ENCODE assay signal across 12 cellular contexts in the genomic region with DNA sequence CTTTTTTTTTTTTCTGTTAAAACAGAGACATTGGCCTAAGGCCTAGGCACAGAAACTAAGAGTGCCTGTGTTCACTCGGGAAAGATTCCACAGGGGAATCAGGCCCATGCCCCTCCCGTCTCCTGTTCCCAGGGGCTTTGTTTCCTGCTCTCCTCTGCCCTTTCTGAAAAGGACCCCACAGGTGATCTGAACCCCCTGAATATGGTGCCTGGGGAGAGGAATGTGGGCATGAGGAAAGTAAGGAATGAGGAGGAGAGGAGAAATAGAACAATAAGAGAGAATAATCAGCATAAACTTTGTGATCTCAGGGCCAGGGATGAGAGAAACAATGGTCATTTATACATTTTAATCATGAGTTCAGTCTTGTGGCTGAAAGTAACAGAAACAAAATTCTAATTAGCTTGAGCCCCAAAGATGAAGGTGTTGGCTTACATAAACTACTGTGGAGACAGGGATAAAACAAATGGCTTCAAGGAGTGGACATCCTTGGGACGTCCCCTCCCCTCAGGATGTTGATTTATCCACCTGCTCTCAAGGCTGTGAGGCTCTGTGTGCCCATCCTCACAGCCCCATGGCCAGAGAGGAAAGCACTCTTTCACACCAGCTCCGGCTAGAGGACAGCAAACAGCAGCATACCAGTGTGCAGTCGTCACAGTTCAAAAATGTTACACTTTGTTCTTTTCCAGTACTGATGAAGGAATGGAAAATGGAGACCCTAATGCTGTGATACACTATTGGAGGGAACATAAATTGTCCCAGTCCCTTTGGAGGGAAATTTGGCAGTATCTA. TPM values are rescaled to one million over a fixed set of nuclear protein-coding genes. Genes with fewer than 3 reads are reported as not detected.
DNase-seq lines count a peak whose midpoint lies in the region; ATAC-seq, FAIRE-seq and TF ChIP-seq lines count a peak whose summit lies in the region.
"Had no signal": no experiment of that assay in that cellular context is flagged by ENCODE, and none has a peak within 500 bp of the region (broad histone marks: within the 10 kb centered on the region; RNA-seq: fewer than 3 reads in every experiment).

No MANE protein-coding gene starts in this region.

- no peak for FAIRE-seq in endothelial cell of umbilical vein (lab: Jason Lieb, UNC)

- H2AFZ ChIP-seq in endothelial cell of umbilical vein (ENCODE audit: low read depth, low read length) (peak overlapping the region; percentile 0), mesenchymal stem cell (ENCODE audit: low read depth, low read length) (no peak overlapping the region), SK-N-SH (ENCODE audit: low read depth) (no peak overlapping the region)

- peak overlapping the region in 1 of 2 experiments; percentile 35 for H2BK12ac ChIP-seq in mesenchymal stem cell (ENCODE audit: low read length in 2 of 2)

- no peak for ATAC-seq in Panc1
- ATAC-seq: natural killer cell had no signal

- no peak overlapping the region for H4K91ac ChIP-seq in mesenchymal stem cell (ENCODE audit: low read length)

- H3K4me2 ChIP-seq in endothelial cell of umbilical vein (ENCODE audit: insufficient read depth, low read length) (no peak overlapping the region), mesenchymal stem cell (ENCODE audit: low read length, poor library complexity, severe bottlenecking) (no peak overlapping the region), SK-N-SH (no peak overlapping the region)

- H2BK5ac ChIP-seq in mesenchymal stem cell (ENCODE audit: low read depth, low read length, poor library complexity, severe bottlenecking), result peak overlapping the region; percentile 68

- dilution Hi-C loops in endothelial cell of umbilical vein (cut with MboI; ENCODE audit: extremely low pct_ligation_motif_present, low sequenced_read_pairs), result loop anchor here (25.0 kb wide), 1 partner anchor 687 kb away; no protein-coding TSS in a partner anchor

- CTCF ChIA-PET in Panc1 (lab: Charles Lee) (interaction anchor here (0.6 kb wide), 1 partner anchor 124 kb away, joined by 3 read pairs; no protein-coding TSS in a partner anchor), endothelial cell of umbilical vein (lab: Charles Lee) (interaction anchor here (0.7 to 2.7 kb wide), 8 partner anchors 12 to 728 kb away, joined by 3 to 17 read pairs (median 4); no protein-coding TSS in a partner anchor), SK-N-SH (lab: Yijun Ruan, JAX) (interaction anchor here (0.7 to 4.6 kb wide), 11 partner anchors 12 to 729 kb away, joined by 3 to 52 read pairs (median 15); partner anchors contain the start of gene FOSL2)

- H3K9me2 ChIP-seq in SK-N-SH, result no peaks in the 10 kb centered on the region

- TF ChIP-seq POLR2A in endothelial cell of umbilical vein (IDR thresholded peaks at IDR 0.05; ENCODE audit: low read depth, low read length), result no peak

- peak overlapping the region; percentile 98 for H2AK5ac ChIP-seq in mesenchymal stem cell (ENCODE audit: low read length, severe bottlenecking)

- H3K36me3 ChIP-seq in Panc1 (ENCODE audit: control insufficient read depth, insufficient read depth, low read length), result no peaks in the 10 kb centered on the region
- H3K36me3 ChIP-seq in endothelial cell of umbilical vein (ENCODE audit: control insufficient read depth in 2 of 2, extremely low read depth in 1 of 2, insufficient read depth in 2 of 2, low read length in 2 of 2), result no peaks in the 10 kb centered on the region
- no peaks in the 10 kb centered on the region for H3K36me3 ChIP-seq in mesenchymal stem cell (ENCODE audit: control insufficient read depth in 1 of 2, insufficient read depth in 2 of 2, low read depth in 1 of 2, low read length in 2 of 2)
- H3K36me3 ChIP-seq in tibial artery, result no peaks in the 10 kb centered on the region
- H3K36me3 ChIP-seq in SK-N-SH (replicated peaks in 1 of 2; ENCODE audit: control insufficient read depth in 1 of 2, insufficient read depth in 2 of 2, low read length in 1 of 2), result no peaks in the 10 kb centered on the region

- POLR2A ChIA-PET in Panc1 (lab: Charles Lee) (interaction anchor here (0.6 kb wide), 1 partner anchor 18 kb away, joined by 7 read pairs; no protein-coding TSS in a partner anchor), endothelial cell of umbilical vein (lab: Charles Lee) (no interaction called here), SK-N-SH (lab: Yijun Ruan, JAX) (no interaction called here)

- H3K9me3 ChIP-seq in Panc1 (ENCODE audit: control insufficient read depth, insufficient read depth, low read depth, low read length) (no peaks in the 10 kb centered on the region), endothelial cell of umbilical vein (replicated peaks; ENCODE audit: control insufficient read depth, insufficient read depth, low read length) (no peaks in the 10 kb centered on the region), mesenchymal stem cell (ENCODE audit: control insufficient read depth, low read length) (no peaks in the 10 kb centered on the region), tibial artery (no peaks in the 10 kb centered on the region), SK-N-SH (no peaks in the 10 kb centered on the region)

- no peak overlapping the region for H2BK15ac ChIP-seq in mesenchymal stem cell (ENCODE audit: low read depth, poor library complexity, severe bottlenecking)

- no peak overlapping the region for H3K14ac ChIP-seq in mesenchymal stem cell (ENCODE audit: low read length in 2 of 2)

- in situ Hi-C loops in Panc1 (cut with HindIII; ENCODE audit: low pct_unique_long_range_greater_than_20kb, low sequenced_read_pairs), result no loop called here

- H3K27ac ChIP-seq in Panc1 (ENCODE audit: low read length) (0 out of 2 replicates have a peak overlapping the region, but pooled peaks have one; percentile 29), endothelial cell of umbilical vein (ENCODE audit: insufficient read depth, low read depth, low read length) (no peak overlapping the region), mesenchymal stem cell (ENCODE audit: low read length, poor library complexity, severe bottlenecking) (peak overlapping the region; percentile 71), tibial artery (peak overlapping the region; percentile 86 to 94), SK-N-SH (ENCODE audit: low read depth in 2 of 2, low read length in 1 of 2) (no peak overlapping the region)

- peaks cover 3% of the 10 kb centered on the region for H3F3A ChIP-seq in SK-N-SH (replicated peaks; ENCODE audit: insufficient read depth)

- intact Hi-C loops in Panc1 (cut with micrococcal nuclease; ENCODE audit: unreplicated experiment) (no loop called here), endothelial cell of umbilical vein (cut with micrococcal nuclease) (no loop called here), tibial artery (cut with DNase I; ENCODE audit: low total_unique reads) (loop anchor here (10.0 kb wide), 1 partner anchor 70 kb away; no protein-coding TSS in a partner anchor)

- H3K4me3 ChIP-seq in Panc1 (ENCODE audit: low read depth in 2 of 2, low read length in 2 of 2) (no peak overlapping the region), endothelial cell of umbilical vein (replicated peaks in 1 of 3; ENCODE audit: insufficient read depth in 1 of 3, low read depth in 1 of 3, low read length in 3 of 3) (no peak overlapping the region), mesenchymal stem cell (ENCODE audit: insufficient read depth in 1 of 2, low read depth in 1 of 2, low read length in 2 of 2) (no peak overlapping the region), tibial artery (no peak overlapping the region), SK-N-SH (ENCODE audit: low read depth in 2 of 2, low read length in 1 of 2) (no peak overlapping the region)

- TF ChIP-seq RAD21 in SK-N-SH (IDR thresholded peaks at IDR 0.05; ENCODE audit: low read length), result no peak

- H3K4ac ChIP-seq in mesenchymal stem cell (ENCODE audit: low read depth in 1 of 2, low read length in 2 of 2), result no peak overlapping the region

- DNase-seq in Panc1 (ENCODE audit: low read depth, low spot score), result no peak
- DNase-seq in endothelial cell of umbilical vein (ENCODE audit: low read depth, low spot score), result no peak
- DNase-seq in mesenchymal stem cell, result peak; percentile 49
- no peak for DNase-seq in tibial artery
- no peak for DNase-seq in SK-N-SH
- DNase-seq in NCI-H526 treated with DMSO at 0.1 percent for 48 hours (lab: John Stamatoyannopoulos, UW), result no peak
- DNase-seq in DMS79 (lab: John Stamatoyannopoulos, UW), result no peak
- no peak for DNase-seq in GOT3 (lab: John Stamatoyannopoulos, UW)
- DNase-seq: DMS53, erythroblast, natural killer cell, NCI-H1048 had no signal

- H3K27me3 ChIP-seq in Panc1 (ENCODE audit: control insufficient read depth, insufficient read depth, low read length) (no peaks in the 10 kb centered on the region), endothelial cell of umbilical vein (ENCODE audit: control insufficient read depth in 2 of 2, insufficient read depth in 2 of 2, low read length in 2 of 2) (no peaks in the 10 kb centered on the region), mesenchymal stem cell (ENCODE audit: control insufficient read depth in 1 of 2, insufficient read depth in 1 of 2, low read length in 2 of 2) (no peaks in the 10 kb centered on the region), tibial artery (no peaks in the 10 kb centered on the region), SK-N-SH (ENCODE audit: insufficient read depth) (no peaks in the 10 kb centered on the region)

- no peaks in the 10 kb centered on the region for H3K79me1 ChIP-seq in mesenchymal stem cell (replicated peaks; ENCODE audit: low read length, poor library complexity, severe bottlenecking)

- H3K18ac ChIP-seq in mesenchymal stem cell (ENCODE audit: low read depth in 1 of 2, low read length in 2 of 2), result no peak overlapping the region

- BruUV-seq in Panc1 (replicated peaks; lab: Mats Ljungman, UMichigan), result no TSS peak
- no TSS peak for BruUV-seq in endothelial cell of umbilical vein (replicated peaks; lab: Mats Ljungman, UMichigan)

- TF ChIP-seq EP300 in SK-N-SH (IDR thresholded peaks at IDR 0.05; ENCODE audit: borderline replicate concordance in 1 of 2, low read depth in 1 of 2, low read length in 1 of 2), result no peak

- H2BK120ac ChIP-seq in mesenchymal stem cell (ENCODE audit: low read depth, low read length), result no peak overlapping the region

- TF ChIP-seq CTCF in Panc1 (IDR thresholded peaks at IDR 0.05) (no peak), endothelial cell of umbilical vein (IDR thresholded peaks at IDR 0.05; ENCODE audit: extremely low read depth in 1 of 2, insufficient read depth in 1 of 2, low read depth in 1 of 2, low read length in 2 of 2) (no peak), tibial artery (IDR thresholded peaks at IDR 0.05) (no peak), SK-N-SH (IDR thresholded peaks at IDR 0.05) (no peak)

- no peaks in the 10 kb centered on the region for H3K9me1 ChIP-seq in endothelial cell of umbilical vein (replicated peaks; ENCODE audit: control insufficient read depth, extremely low read depth, insufficient read depth, low read length)

- no peak overlapping the region for H3K9ac ChIP-seq in endothelial cell of umbilical vein (replicated peaks; ENCODE audit: extremely low read depth, insufficient read depth, low read length)
- peak overlapping the region; percentile 51 for H3K9ac ChIP-seq in mesenchymal stem cell (ENCODE audit: low read length)
- H3K9ac ChIP-seq in SK-N-SH, result no peak overlapping the region

- no peak overlapping the region for H4K8ac ChIP-seq in mesenchymal stem cell (ENCODE audit: low read length)

- no peaks in the 10 kb centered on the region for H4K20me1 ChIP-seq in endothelial cell of umbilical vein (replicated peaks; ENCODE audit: control insufficient read depth, extremely low read depth, insufficient read depth, low read length)
- no peaks in the 10 kb centered on the region for H4K20me1 ChIP-seq in SK-N-SH (ENCODE audit: insufficient read depth)

- H3K4me1 ChIP-seq in Panc1 (ENCODE audit: control insufficient read depth, insufficient read depth, low read length), result peaks cover 6% of the 10 kb centered on the region; the same call in 1 of the 2 replicates
- peaks cover 13% of the 10 kb centered on the region for H3K4me1 ChIP-seq in endothelial cell of umbilical vein (ENCODE audit: control insufficient read depth, extremely low read depth, insufficient read depth, low read length)
- peaks cover 31% of the 10 kb centered on the region for H3K4me1 ChIP-seq in mesenchymal stem cell (ENCODE audit: control insufficient read depth, insufficient read depth, low read depth, low read length)
- H3K4me1 ChIP-seq in tibial artery, result peaks cover 0 to 77% (median 30%) of the 10 kb centered on the region in 4 donors
- peaks cover 7 to 18% of the 10 kb centered on the region in 2 experiments; a peak in 3 of 4 replicates for H3K4me1 ChIP-seq in SK-N-SH (ENCODE audit: control insufficient read depth in 1 of 2, insufficient read depth in 2 of 2, low read depth in 1 of 2, low read length in 1 of 2)

- H3K79me2 ChIP-seq in endothelial cell of umbilical vein (ENCODE audit: control insufficient read depth, insufficient read depth, low read length) (no peaks in the 10 kb centered on the region), SK-N-SH (ENCODE audit: insufficient read depth) (no peaks in the 10 kb centered on the region)

- H3K23ac ChIP-seq in mesenchymal stem cell (ENCODE audit: low read length in 2 of 2), result no peak overlapping the region

- 62% methylated on average over 5 of the region's 5 CpGs for WGBS in mesenchymal stem cell
- WGBS in SK-N-SH (ENCODE audit: low lambda C conversion rate), result 80% methylated on average over 5 of the region's 5 CpGs

RNA-seq across cellular contexts. Expression of gene MRPL33, which starts 46.4 kb away (rescaled TPM):
- total RNA-seq in Panc1 (2021; ENCODE audit: unreplicated experiment) (61.6 TPM), endothelial cell of umbilical vein (96.7 and 97.4 TPM in 2 replicates)
- polyA plus RNA-seq in Panc1 (2012; ENCODE audit: insufficient read length), result 51.7 TPM
- polyA plus RNA-seq in endothelial cell of umbilical vein (22.7 and 36.1 TPM in 2 replicates), SK-N-SH (2012; rRNA removed) (132 and 153 TPM in 2 replicates)
- 94.7 and 104 TPM in 2 replicates for polyA plus RNA-seq in endothelial cell of umbilical vein (2011; cell fraction: cytosol; rRNA removed)
- 30.5 and 49.8 TPM in 2 replicates for polyA plus RNA-seq in endothelial cell of umbilical vein (2011; cell fraction: nucleus; rRNA removed)
- 202 and 208 TPM in 2 replicates for polyA plus RNA-seq in endothelial cell of umbilical vein (2012)
- polyA minus RNA-seq in endothelial cell of umbilical vein, result 4.9 and 9.9 TPM in 2 replicates
- polyA minus RNA-seq in endothelial cell of umbilical vein (2011; cell fraction: cytosol; rRNA and poly(A)+ RNA removed), result 10.2 TPM
- polyA minus RNA-seq in endothelial cell of umbilical vein (2011; cell fraction: nucleus; rRNA and poly(A)+ RNA removed), result 10.6 and 10.7 TPM in 2 replicates
- polyA plus RNA-seq in mesenchymal stem cell (2013, experiment 1 of 2), result 295 TPM
- 307 TPM for polyA plus RNA-seq in mesenchymal stem cell (2013, experiment 2 of 2)
- 243 and 426 TPM in 2 replicates for polyA plus RNA-seq in SK-N-SH (2012; cell fraction: cytosol; rRNA removed)
- 22.4 and 51.9 TPM in 2 replicates for polyA plus RNA-seq in SK-N-SH (2012; cell fraction: nucleus; rRNA removed)

Comparison
In these comparisons a context has a peak if more than half of its experiments do, and no peak if none do; other contexts are left out.
1. H3K27ac ChIP-seq: peak in Panc1 (single experiment), mesenchymal stem cell (single experiment) and tibial artery (2 of 2); none in endothelial cell of umbilical vein (single experiment) and SK-N-SH (0 of 2).